ENCODE assay signal across 1 cellular context in the genomic region with DNA sequence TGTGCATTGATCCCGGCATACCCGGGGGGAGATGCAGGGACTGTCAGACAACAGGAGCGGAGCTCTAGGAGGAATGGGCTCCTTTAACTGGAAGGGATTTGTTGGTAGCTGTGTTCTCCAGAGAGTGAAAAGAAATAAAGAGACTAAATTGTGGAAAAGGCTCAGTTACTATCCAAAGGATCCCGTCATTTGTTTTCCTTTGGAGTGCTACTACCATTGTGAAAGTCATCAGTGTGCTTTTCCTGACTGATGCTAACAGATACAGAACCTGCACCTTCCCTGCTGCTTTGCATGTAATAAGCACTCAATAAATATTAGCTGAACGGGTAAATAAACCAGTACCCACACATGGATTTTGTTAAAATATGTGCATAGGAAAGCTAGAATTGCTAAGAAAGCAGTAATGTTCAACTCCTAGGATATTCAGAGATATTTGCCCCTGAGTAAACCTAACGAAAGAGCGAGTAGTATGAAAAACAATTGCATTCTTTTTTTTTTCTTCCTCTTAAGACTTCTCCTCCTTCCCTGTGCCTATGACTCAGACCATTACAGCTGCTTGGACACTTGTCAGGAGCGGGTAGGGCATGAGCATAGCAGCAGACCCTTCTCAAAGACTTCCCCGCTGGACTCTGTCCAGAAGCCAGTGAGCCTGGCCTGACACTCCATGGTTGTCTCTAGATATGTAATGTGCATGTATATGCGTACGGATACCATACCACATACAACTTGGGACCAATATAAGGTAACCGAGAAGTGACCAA.
TF ChIP-seq lines count a peak whose summit lies in the region.

No MANE protein-coding gene starts in this region.

TF ChIP-seq in IMR-90, 13 proteins besides CTCF, POLR2A, EP300 and RAD21:
- no peak for TF ChIP-seq CEBPB (IDR thresholded peaks at IDR 0.05; ENCODE audit: low read depth, low read length)
